In the genomic region with DNA sequence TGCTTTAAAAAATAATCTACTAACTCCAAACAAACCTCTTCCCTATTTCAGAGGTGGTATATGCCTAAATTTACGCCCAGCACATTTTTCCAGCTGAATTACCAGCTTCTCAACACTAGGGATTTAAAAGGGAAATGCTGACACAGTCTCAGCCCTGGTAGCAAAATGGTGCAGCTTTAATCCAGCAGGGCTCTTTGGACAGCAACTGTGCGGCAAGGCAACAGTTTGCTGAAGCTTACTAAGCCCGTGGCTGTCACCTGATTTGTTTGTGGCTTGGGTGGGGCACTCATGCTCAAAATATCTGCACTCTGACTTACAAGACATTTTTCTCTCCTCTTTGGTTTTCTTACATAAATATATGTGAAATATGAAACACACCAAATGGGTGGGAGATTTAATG, we compare ENCODE assay signal across 13 cellular contexts.
DNase-seq lines count a peak whose midpoint lies in the region; ATAC-seq, FAIRE-seq and TF ChIP-seq lines count a peak whose summit lies in the region.
"Had no signal": no experiment of that assay in that cellular context is flagged by ENCODE, and none has a peak within 500 bp of the region (broad histone marks: within the 10 kb centered on the region; RNA-seq: fewer than 3 reads in every experiment).

No MANE protein-coding gene starts in this region.

- H3K27ac ChIP-seq in upper lobe of left lung, result no peak overlapping the region
- H3K27ac ChIP-seq: parathyroid adenoma had no signal

- TF ChIP-seq EP300 in upper lobe of left lung (IDR thresholded peaks at IDR 0.05), result no peak

- no peak overlapping the region for H3K4me3 ChIP-seq in upper lobe of left lung

- TF ChIP-seq POLR2A in upper lobe of left lung (IDR thresholded peaks at IDR 0.05), result no peak

- DNase-seq in D721Med (ENCODE audit: insufficient read length, low spot score) (no peak), RKO (ENCODE audit: low spot score) (peak; percentile 5), memory B cell (ENCODE audit: low spot score in 2 of 2) (no peak), CD1c-positive myeloid dendritic cell (ENCODE audit: extremely low spot score) (no peak), SKM-1 (lab: John Stamatoyannopoulos, UW; ENCODE audit: unreplicated experiment) (no peak), GM13976 (ENCODE audit: low spot score) (no peak), upper lobe of left lung (no peak)
- DNase-seq: activated gamma-delta T cell treated with Interleukin-2 at 50 U/mL for 16 hours, dermis blood vessel endothelial cell, SK-N-SH had no signal

- 55 to 70% methylated on average over 3 of the region's 3 CpGs for WGBS in upper lobe of left lung, 2 donors

- no peak overlapping the region for H3K4me3 Mint-ChIP-seq in memory B cell
- H3K4me3 Mint-ChIP-seq: stimulated activated naive CD8-positive, alpha-beta T cell treated with anti-CD3 and anti-CD28 coated beads, Interleukin-15, Interleukin-2, amounts not matched to agents 100 ng/mL and 50 ng/mL, for 24 hours had no signal

- TF ChIP-seq CTCF in D721Med (IDR thresholded peaks at IDR 0.05; ENCODE audit: insufficient read depth, missing control alignments) (no peak), GM13976 (IDR thresholded peaks at IDR 0.05; ENCODE audit: borderline replicate concordance, control extremely low read depth, extremely low read depth, insufficient read depth, missing control alignments) (no peak), upper lobe of left lung (IDR thresholded peaks at IDR 0.05) (no peak)

- H3K36me3 Mint-ChIP-seq in memory B cell, result no peaks in the 10 kb centered on the region

- H3K4me1 Mint-ChIP-seq in memory B cell, result no peaks in the 10 kb centered on the region

- no peaks in the 10 kb centered on the region for H3K36me3 ChIP-seq in upper lobe of left lung

- peak; percentile 70 for ATAC-seq in HG02884 (IDR thresholded peaks at IDR 0.05; ENCODE audit: unreplicated experiment)
- peak; percentile 57 for ATAC-seq in memory B cell (ENCODE audit: low read depth)
- no peak for ATAC-seq in upper lobe of left lung (ENCODE audit: low FRiP score in 2 of 2)

- peak; percentile 76 for FAIRE-seq in D721Med (lab: Jason Lieb, UNC)

- in situ Hi-C loops in GM13976 (cut with MboI; ENCODE audit: low sequenced_read_pairs, unreplicated experiment), result no loop called here

- no peaks in the 10 kb centered on the region for H3K4me1 ChIP-seq in upper lobe of left lung
- H3K4me1 ChIP-seq: parathyroid adenoma had no signal

- no peaks in the 10 kb centered on the region for H3K9me3 ChIP-seq in upper lobe of left lung
- H3K9me3 ChIP-seq: SK-N-SH had no signal

- H3K27me3 Mint-ChIP-seq in memory B cell, result no peaks in the 10 kb centered on the region
- H3K27me3 Mint-ChIP-seq: stimulated activated naive CD8-positive, alpha-beta T cell treated with anti-CD3 and anti-CD28 coated beads, Interleukin-15, Interleukin-2, amounts not matched to agents 100 ng/mL and 50 ng/mL, for 24 hours had no signal

- no peak overlapping the region for H3K27ac Mint-ChIP-seq in memory B cell
- H3K27ac Mint-ChIP-seq: stimulated activated naive CD8-positive, alpha-beta T cell treated with anti-CD3 and anti-CD28 coated beads, Interleukin-15, Interleukin-2, amounts not matched to agents 100 ng/mL and 50 ng/mL, for 24 hours had no signal

- H3K27me3 ChIP-seq in upper lobe of left lung, result no peaks in the 10 kb centered on the region

- no peaks in the 10 kb centered on the region for H3K9me3 Mint-ChIP-seq in memory B cell
- H3K9me3 Mint-ChIP-seq: stimulated activated naive CD8-positive, alpha-beta T cell treated with anti-CD3 and anti-CD28 coated beads, Interleukin-15, Interleukin-2, amounts not matched to agents 100 ng/mL and 50 ng/mL, for 24 hours had no signal

Comparison
In these comparisons a context has a peak if more than half of its experiments do, and no peak if none do; other contexts are left out.
1. ATAC-seq: peak in HG02884 (single experiment) and memory B cell (single experiment); none in upper lobe of left lung (0 of 2).